21 cellular contexts compared by ENCODE assay signal in genomic region chr1:47682198-47682597, GRCh38.
DNase-seq lines count a peak whose midpoint lies in the region; ATAC-seq, FAIRE-seq and TF ChIP-seq lines count a peak whose summit lies in the region.
"Had no signal": no experiment of that assay in that cellular context is flagged by ENCODE, and none has a peak within 500 bp of the region (broad histone marks: within the 10 kb centered on the region; RNA-seq: fewer than 3 reads in every experiment).

No MANE protein-coding gene starts in this region.

- no peak for TF ChIP-seq POLR2A in stomach (IDR thresholded peaks at IDR 0.05)

- H3K4me3 ChIP-seq in HEK293 (ENCODE audit: low read depth, low read length) (no peak overlapping the region), bronchial epithelial cell (ENCODE audit: low read depth, low read length) (no peak overlapping the region), stomach (no peak overlapping the region)

- DNase-seq in bronchial epithelial cell (ENCODE audit: low read depth) (no peak), mesenteric fat pad (ENCODE audit: low spot score) (peak; percentile 41), stomach (peak; percentile 22), OCI-M1 (lab: John Stamatoyannopoulos, UW) (no peak)
- DNase-seq: BE2C, EL, GF-D8, KBM-7, NCI-H1092, NCI-H1436 treated with DMSO at 0.1 percent for 48 hours, NCI-H1930, NCI-H2227 treated with DMSO at 0.1 percent for 48 hours, NCI-H510A treated with DMSO at 0.1 percent for 48 hours, NCI-H748 treated with DMSO at 0.1 percent for 48 hours, SIG-M5 had no signal

- peak; percentile 28 for FAIRE-seq in bronchial epithelial cell (lab: Jason Lieb, UNC)
- FAIRE-seq: H1 had no signal

- TF ChIP-seq CTCF in HEK293 (tag by site-specific recombination; IDR thresholded peaks at IDR 0.05) (no peak), bronchial epithelial cell (IDR thresholded peaks at IDR 0.05; ENCODE audit: insufficient read depth, low read length, severe bottlenecking) (no peak), stomach (IDR thresholded peaks at IDR 0.05) (no peak)

- H3K36me3 ChIP-seq in HEK293 (ENCODE audit: control insufficient read depth in 2 of 2, insufficient read depth in 1 of 2, low read length in 2 of 2) (no peaks in the 10 kb centered on the region), bronchial epithelial cell (ENCODE audit: control insufficient read depth, insufficient read depth, low read length) (no peaks in the 10 kb centered on the region), stomach (no peaks in the 10 kb centered on the region)
- H3K36me3 ChIP-seq: BE2C had no signal

- ATAC-seq in HG03571 (IDR thresholded peaks at IDR 0.05; ENCODE audit: unreplicated experiment) (no peak), SK-N-SH treated with all-trans-retinoic acid at 6 μM for 48 hours (no peak)
- ATAC-seq: Panc1 had no signal

- POLR2A ChIA-PET in HEK293 (lab: Yijun Ruan, JAX): no interaction called here

- CTCF ChIA-PET in HEK293 (lab: Yijun Ruan, JAX): no interaction called here

- WGBS in stomach, 5 donors: 75 to 82% (median 79%) methylated on average over 7 of the region's 7 CpGs

- no peaks in the 10 kb centered on the region for H3K9me3 ChIP-seq in HEK293 (ENCODE audit: control insufficient read depth, insufficient read depth, low read depth, low read length)
- no peaks in the 10 kb centered on the region for H3K9me3 ChIP-seq in stomach
- H3K9me3 ChIP-seq: BE2C had no signal

- no peak for TF ChIP-seq EP300 in stomach (IDR thresholded peaks at IDR 0.05)

- H3K27ac ChIP-seq in HEK293 (ENCODE audit: extremely low read depth, low read depth, low read length) (no peak overlapping the region), stomach (no peak overlapping the region)
- H3K27ac ChIP-seq: HL-60 had no signal

- intact Hi-C loops in stomach (cut with DNase I; ENCODE audit: low total_unique reads): no loop called here

- peaks cover 27% of the 10 kb centered on the region for H3K4me1 ChIP-seq in HEK293 (ENCODE audit: control insufficient read depth, insufficient read depth, low read length)
- H3K4me1 ChIP-seq in stomach: no peaks in the 10 kb centered on the region
- H3K4me1 ChIP-seq: BE2C had no signal

- peaks cover 3% of the 10 kb centered on the region for H3K27me3 ChIP-seq in bronchial epithelial cell (ENCODE audit: control insufficient read depth, insufficient read depth, low read length)
- peaks cover 0 to 16% (median 0%) of the 10 kb centered on the region in 3 donors for H3K27me3 ChIP-seq in stomach
- H3K27me3 ChIP-seq: BE2C had no signal

TF ChIP-seq in HEK293, 187 proteins besides CTCF, POLR2A, EP300 and RAD21:
- TF ChIP-seq ZNF280D (tag by site-specific recombination; IDR thresholded peaks at IDR 0.05) (no peak), ZNF623 (tag by site-specific recombination; IDR thresholded peaks at IDR 0.05) (0 out of 2 replicates have a peak, but pooled peaks have one; percentile 72)

TF ChIP-seq in SK-N-SH treated with all-trans-retinoic acid at 6 μM for 48 hours, 23 proteins besides CTCF, POLR2A, EP300 and RAD21:
- TF ChIP-seq PATZ1 (CRISPR knock-in tag; IDR thresholded peaks at IDR 0.05; ENCODE audit: borderline replicate concordance) (no peak), CREB5 (CRISPR knock-in tag; IDR thresholded peaks at IDR 0.05; ENCODE audit: low read depth) (no peak), TCF4 (CRISPR knock-in tag; IDR thresholded peaks at IDR 0.05; ENCODE audit: borderline replicate concordance) (no peak), ZNF8 (CRISPR knock-in tag; IDR thresholded peaks at IDR 0.05) (no peak), TOX (CRISPR knock-in tag; IDR thresholded peaks at IDR 0.05; ENCODE audit: borderline replicate concordance) (no peak), POU6F1 (CRISPR knock-in tag; IDR thresholded peaks at IDR 0.05; ENCODE audit: borderline replicate concordance, low read depth) (no peak), ZFP30 (CRISPR knock-in tag; IDR thresholded peaks at IDR 0.05) (no peak), ZNF70 (CRISPR knock-in tag; IDR thresholded peaks at IDR 0.05) (no peak), PPARA (CRISPR knock-in tag; IDR thresholded peaks at IDR 0.05; ENCODE audit: borderline replicate concordance) (no peak), SNAI2 (CRISPR knock-in tag; IDR thresholded peaks at IDR 0.05) (no peak), ZFP3 (CRISPR knock-in tag; IDR thresholded peaks at IDR 0.05) (no peak), GLIS3 (CRISPR knock-in tag; IDR thresholded peaks at IDR 0.05) (no peak), BACH2 (CRISPR knock-in tag; IDR thresholded peaks at IDR 0.05; ENCODE audit: borderline replicate concordance) (no peak), CSRNP3 (CRISPR knock-in tag; IDR thresholded peaks at IDR 0.05) (no peak)
TF ChIP-seq in SK-N-SH treated with all-trans-retinoic acid at 6 μM for 48 hours: peak in this region for 0.

Comparison
In these comparisons a context has a peak if more than half of its experiments do, and no peak if none do; other contexts are left out.
1. DNase-seq: peak in mesenteric fat pad (single experiment) and stomach (single experiment); none in bronchial epithelial cell (single experiment) and OCI-M1 (single experiment).